25 cellular contexts compared by ENCODE assay signal in the genomic region with DNA sequence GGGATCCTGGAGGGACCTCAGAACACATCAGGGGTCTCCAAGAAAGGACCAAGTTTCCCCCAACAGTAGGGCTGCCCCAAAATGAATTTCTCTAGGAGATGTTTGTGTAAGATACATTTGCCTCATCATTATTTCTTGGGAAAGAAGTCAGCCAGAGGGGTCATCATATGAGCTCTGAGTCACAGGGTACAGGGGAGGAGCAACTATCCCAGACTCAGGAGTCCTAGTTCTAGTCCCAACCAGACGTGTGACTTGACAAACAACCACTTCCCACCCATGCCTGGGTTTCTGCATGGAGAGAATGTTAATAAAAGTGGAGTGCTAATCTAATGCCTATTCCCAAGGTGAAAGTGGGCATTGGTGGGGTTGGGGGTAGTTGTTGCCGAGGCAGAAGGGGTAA.
A peak's percentile ranks its signal among the peaks of the same experiment; 100 is the strongest.
DNase-seq lines count a peak whose midpoint lies in the region; FAIRE-seq and TF ChIP-seq lines count a peak whose summit lies in the region.
"Had no signal": no experiment of that assay in that cellular context is flagged by ENCODE, and none has a peak within 500 bp of the region (broad histone marks: within the 10 kb centered on the region; RNA-seq: fewer than 3 reads in every experiment).

No MANE protein-coding gene starts in this region.

- no peak for TF ChIP-seq POLR2A in uterus (IDR thresholded peaks at IDR 0.05)

- H3K9me3 ChIP-seq in uterus: no peaks in the 10 kb centered on the region
- H3K9me3 ChIP-seq: pancreas, SJSA1, spleen, upper lobe of left lung had no signal

- peak overlapping the region; percentile 66 to 81 for H3K27ac ChIP-seq in uterus
- H3K27ac ChIP-seq: pancreas, SJSA1, spleen, upper lobe of left lung had no signal

- H3K4me3 ChIP-seq in bronchial epithelial cell (ENCODE audit: low read depth, low read length) (no peak overlapping the region), uterus (no peak overlapping the region)
- H3K4me3 ChIP-seq: pancreas, SJSA1, spleen, upper lobe of left lung had no signal

- no peaks in the 10 kb centered on the region for H3K27me3 Mint-ChIP-seq in glutamatergic neuron (ENCODE audit: unreplicated experiment)

- DNase-seq in LHCN-M2 (ENCODE audit: low read depth) (peak; percentile 63), bronchial epithelial cell (ENCODE audit: low read depth) (peak; percentile 49), glutamatergic neuron (no peak), uterus (peak; percentile 26 to 56), HuH-7 (ENCODE audit: low spot score) (no peak), globus pallidus (ENCODE audit: low spot score) (no peak), NCI-H1092 treated with DMSO at 0.1 percent for 48 hours (lab: John Stamatoyannopoulos, UW) (no peak)
- DNase-seq: activated B cell treated with CpG ODN at 0.5 μM for 24 hours; activated CD4-positive, alpha-beta T cell treated with anti-CD3 and anti-CD28 coated beads, Interleukin-2, amount 50 U/mL, for 1 hour; activated CD8-positive, alpha-beta memory T cell treated with anti-CD3 and anti-CD28 coated beads, Interleukin-2, amount 10 ng/mL, durations not matched to agents 7 days and 5 days; activated naive CD4-positive, alpha-beta T cell treated with Interleukin-2 at 50 U/mL for 16 hours; amniotic stem cell; Calu3; cortex of kidney; effector memory CD8-positive, alpha-beta T cell; head of caudate nucleus; NCI-H1105 treated with DMSO at 0.1 percent for 48 hours; NCI-H446; NCI-H82; pancreas; spleen; upper lobe of left lung had no signal

- no peaks in the 10 kb centered on the region for H3K36me3 ChIP-seq in bronchial epithelial cell (ENCODE audit: control insufficient read depth, insufficient read depth, low read length)
- no peaks in the 10 kb centered on the region for H3K36me3 ChIP-seq in uterus
- H3K36me3 ChIP-seq: pancreas, SJSA1, spleen, upper lobe of left lung had no signal

- FAIRE-seq in bronchial epithelial cell (lab: Jason Lieb, UNC): no peak
- FAIRE-seq: H1, pancreas had no signal

- peaks cover 0 to 6% of the 10 kb centered on the region in 2 donors for H3K4me1 ChIP-seq in uterus
- H3K4me1 ChIP-seq: SJSA1 had no signal

- peak overlapping the region; percentile 3 for H3K4me3 Mint-ChIP-seq in glutamatergic neuron (ENCODE audit: unreplicated experiment)
- H3K4me3 Mint-ChIP-seq: activated B cell treated with CpG ODN at 0.5 μM for 24 hours; activated CD8-positive, alpha-beta memory T cell treated with anti-CD3 and anti-CD28 coated beads, Interleukin-2, amount 10 ng/mL, durations not matched to agents 7 days and 5 days; CD14-positive monocyte; effector memory CD8-positive, alpha-beta T cell had no signal

- peaks cover 7% of the 10 kb centered on the region for H3K9me3 Mint-ChIP-seq in glutamatergic neuron (ENCODE audit: unreplicated experiment)
- H3K9me3 Mint-ChIP-seq: activated B cell treated with CpG ODN at 0.5 μM for 24 hours; effector memory CD8-positive, alpha-beta T cell had no signal

- no peaks in the 10 kb centered on the region for H3K36me3 Mint-ChIP-seq in glutamatergic neuron (ENCODE audit: unreplicated experiment)
- H3K36me3 Mint-ChIP-seq: activated CD8-positive, alpha-beta memory T cell treated with anti-CD3 and anti-CD28 coated beads, Interleukin-2, amount 10 ng/mL, durations not matched to agents 7 days and 5 days; CD14-positive monocyte had no signal

- intact Hi-C loops in uterus (cut with DNase I; ENCODE audit: low total_unique reads): no loop called here

- peak overlapping the region; percentile 89 for H3K27ac Mint-ChIP-seq in glutamatergic neuron (ENCODE audit: unreplicated experiment)
- H3K27ac Mint-ChIP-seq: activated B cell treated with CpG ODN at 0.5 μM for 24 hours; activated CD8-positive, alpha-beta memory T cell treated with anti-CD3 and anti-CD28 coated beads, Interleukin-2, amount 10 ng/mL, durations not matched to agents 7 days and 5 days; effector memory CD8-positive, alpha-beta T cell had no signal

- H3K4me1 Mint-ChIP-seq in glutamatergic neuron (ENCODE audit: low read depth, unreplicated experiment): peaks cover 39% of the 10 kb centered on the region
- H3K4me1 Mint-ChIP-seq: activated B cell treated with CpG ODN at 0.5 μM for 24 hours; activated CD8-positive, alpha-beta memory T cell treated with anti-CD3 and anti-CD28 coated beads, Interleukin-2, amount 10 ng/mL, durations not matched to agents 7 days and 5 days; CD14-positive monocyte had no signal

- H3K27me3 ChIP-seq in bronchial epithelial cell (ENCODE audit: control insufficient read depth, insufficient read depth, low read length) (no peaks in the 10 kb centered on the region), uterus (no peaks in the 10 kb centered on the region)
- H3K27me3 ChIP-seq: pancreas, SJSA1, spleen, upper lobe of left lung had no signal

- TF ChIP-seq CTCF in bronchial epithelial cell (IDR thresholded peaks at IDR 0.05; ENCODE audit: insufficient read depth, low read length, severe bottlenecking) (no peak), glutamatergic neuron (IDR thresholded peaks at IDR 0.05; ENCODE audit: partially characterized antibody, unreplicated experiment) (no peak), uterus (IDR thresholded peaks at IDR 0.05) (no peak)

Comparison
In these comparisons a context has a peak if more than half of its experiments do, and no peak if none do; other contexts are left out.
1. DNase-seq: peak in LHCN-M2 (single experiment), bronchial epithelial cell (single experiment) and uterus (2 of 2); none in glutamatergic neuron (single experiment), HuH-7 (single experiment), globus pallidus (single experiment) and NCI-H1092 treated with DMSO at 0.1 percent for 48 hours (single experiment).